ENCODE assay signal across 8 cellular contexts in the genomic region with DNA sequence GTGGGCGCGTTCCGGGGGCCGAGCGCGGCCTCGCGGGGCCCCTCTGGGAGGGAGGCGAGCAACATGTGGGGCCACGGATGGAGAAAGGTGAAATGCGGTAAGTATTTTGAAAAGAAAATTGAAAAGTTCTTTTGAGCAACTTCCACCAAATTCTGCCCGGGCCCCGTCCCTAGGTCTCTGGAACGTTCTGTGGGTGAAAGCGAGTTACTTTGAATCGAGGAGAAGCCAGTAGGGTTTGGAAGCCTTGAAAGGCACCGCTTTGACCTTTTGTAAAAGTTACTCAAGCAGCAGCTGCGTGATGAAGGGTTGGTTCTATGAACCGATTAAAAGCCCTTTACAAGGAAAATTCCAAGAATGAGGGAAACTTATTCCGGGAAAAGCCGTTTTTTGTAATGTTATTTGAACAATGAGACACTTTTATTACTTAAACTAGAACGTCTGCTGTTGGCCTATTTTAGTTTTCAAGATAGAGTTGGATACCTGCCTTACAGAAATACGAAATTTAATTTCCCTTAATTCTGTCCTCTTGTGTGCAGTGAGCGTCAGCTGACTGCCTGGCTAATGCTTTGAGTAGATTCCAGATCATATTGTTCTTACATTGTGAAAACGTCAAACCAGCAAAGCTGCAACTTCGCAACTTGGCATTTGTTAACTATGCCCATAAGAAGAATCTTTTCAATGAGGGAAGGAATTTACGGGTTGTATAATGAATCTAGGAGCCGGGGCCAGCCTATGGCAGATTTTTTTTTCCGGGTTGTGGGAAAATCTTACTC. TPM values are rescaled to one million over a fixed set of nuclear protein-coding genes. Genes with fewer than 3 reads are reported as not detected.
DNase-seq lines count a peak whose midpoint lies in the region; ATAC-seq and TF ChIP-seq lines count a peak whose summit lies in the region.

No MANE protein-coding gene starts in this region.

- POLR2A ChIA-PET in WTC11 (lab: Charles Lee): interaction anchor here (0.6 kb wide), 1 partner anchor 13 kb away, joined by 3 read pairs; no protein-coding TSS in a partner anchor

- CTCF ChIA-PET in WTC11 (lab: Charles Lee): no interaction called here

- TF ChIP-seq CTCF in WTC11 (IDR thresholded peaks at IDR 0.05): no peak
- no peak for TF ChIP-seq CTCF in fibroblast of the aortic adventitia (IDR thresholded peaks at IDR 0.05; ENCODE audit: insufficient read depth, low read length)
- TF ChIP-seq CTCF in nephron (IDR thresholded peaks at IDR 0.05; ENCODE audit: unreplicated experiment in 3 of 3): no peak

- H3K36me3 ChIP-seq in ES-I3 (ENCODE audit: insufficient read depth, low read length): no peaks in the 10 kb centered on the region; the same call in 1 of the 2 replicates

- peak overlapping the region; percentile 95 for H3K4me3 ChIP-seq in fibroblast of the aortic adventitia (ENCODE audit: low read depth, low read length)

- H3K4me1 Mint-ChIP-seq in WTC11: peaks cover 12% of the 10 kb centered on the region
- H3K4me1 Mint-ChIP-seq in nephron: peaks cover 23% of the 10 kb centered on the region

- no peaks in the 10 kb centered on the region for H3K9me3 ChIP-seq in ES-I3 (ENCODE audit: control insufficient read depth, insufficient read depth, low read length)

- H3K27ac Mint-ChIP-seq in WTC11 (peak overlapping the region; percentile 91), nephron (peak overlapping the region; percentile 99)

- no peak for DNase-seq in WTC11 (ENCODE audit: low spot score)
- DNase-seq in fibroblast of the aortic adventitia (ENCODE audit: low read depth): peak; percentile 87
- DNase-seq in NCI-H2196 treated with DMSO at 0.1 percent for 48 hours (lab: John Stamatoyannopoulos, UW; ENCODE audit: unreplicated experiment): no peak

- ATAC-seq in HG03095 (IDR thresholded peaks at IDR 0.05; ENCODE audit: unreplicated experiment) (peak; percentile 29), WTC11 (no peak), GM18498 (IDR thresholded peaks at IDR 0.05; ENCODE audit: unreplicated experiment) (no peak), HG03045 (IDR thresholded peaks at IDR 0.05; ENCODE audit: unreplicated experiment) (no peak)

- H3K36me3 Mint-ChIP-seq in WTC11 (no peaks in the 10 kb centered on the region; the same call in 1 of the 2 replicates), nephron (ENCODE audit: low read depth) (no peaks in the 10 kb centered on the region)

- H3K4me3 Mint-ChIP-seq in WTC11 (peak overlapping the region; percentile 93), nephron (peak overlapping the region; percentile 98 to 100 (median 99))

- no peaks in the 10 kb centered on the region for H3K27me3 Mint-ChIP-seq in WTC11 (ENCODE audit: low read depth)
- H3K27me3 Mint-ChIP-seq in nephron (ENCODE audit: low read depth): peaks cover 2% of the 10 kb centered on the region

- H3K9me3 Mint-ChIP-seq in WTC11 (no peaks in the 10 kb centered on the region), nephron (no peaks in the 10 kb centered on the region)

- H3K9ac ChIP-seq in ES-I3 (ENCODE audit: low read depth, low read length): peak overlapping the region; percentile 99

- H3K4me1 ChIP-seq in ES-I3 (ENCODE audit: insufficient read depth, low read length): 0 out of 2 replicates have a peak, but pooled peaks cover 8% of the 10 kb centered on the region

TF ChIP-seq in WTC11, 78 proteins besides CTCF, POLR2A, EP300 and RAD21:
- TF ChIP-seq EMX1 (CRISPR knock-in tag; IDR thresholded peaks at IDR 0.05) (no peak), MYBL2 (CRISPR knock-in tag; IDR thresholded peaks at IDR 0.05) (0 out of 2 replicates have a peak, but pooled peaks have one; percentile 8), FOXP1 (CRISPR knock-in tag; IDR thresholded peaks at IDR 0.05; ENCODE audit: borderline replicate concordance) (no peak)

RNA-seq across cellular contexts. Expression of a gene that starts 0.9 kb away (rescaled TPM):
- total RNA-seq in WTC11 (2021): 64.3 to 73.9 TPM (median 73.0 TPM) in 3 replicates
- 33.8 and 47.5 TPM in 2 replicates for total RNA-seq in fibroblast of the aortic adventitia (ENCODE audit: low replicate concordance)

RNA-seq across cellular contexts. Expression of a gene that starts 5.2 kb away (rescaled TPM):
- total RNA-seq in WTC11 (2021) (not detected in 3 replicates), fibroblast of the aortic adventitia (ENCODE audit: low replicate concordance) (not detected in 2 replicates)
